In genomic region chr11:2857276-2857675, GRCh38 we compare ENCODE assay signal across 24 cellular contexts.
"Had no signal": no experiment of that assay in that cellular context is flagged by ENCODE, and none has a peak within 500 bp of the region (broad histone marks: within the 10 kb centered on the region; RNA-seq: fewer than 3 reads in every experiment).

No MANE protein-coding gene starts in this region.

- H3K4me3 ChIP-seq: dorsolateral prefrontal cortex, gastrocnemius medialis, heart right ventricle, lung, prostate gland, right atrium auricular region, sigmoid colon, stomach, thyroid gland, vagina had no signal

- H3K9me3 ChIP-seq: gastrocnemius medialis, heart right ventricle, prostate gland, right atrium auricular region, sigmoid colon, stomach, thyroid gland, vagina had no signal

- H3K27ac ChIP-seq: epithelial cell of prostate, gastrocnemius medialis, heart right ventricle, parathyroid adenoma, prostate gland, right atrium auricular region, sigmoid colon, stomach, thyroid gland, vagina had no signal

- H3K36me3 ChIP-seq: gastrocnemius medialis, heart right ventricle, prostate gland, right atrium auricular region, sigmoid colon, stomach, thyroid gland, vagina had no signal

- H3K4me1 ChIP-seq: parathyroid adenoma, prostate gland, vagina had no signal

- H3K9ac ChIP-seq: parathyroid adenoma had no signal

- ATAC-seq: esophagus mucosa; gastrocnemius medialis; heart right ventricle; natural killer cell; stimulated activated effector memory CD8-positive, alpha-beta T cell treated with anti-CD3 and anti-CD28 coated beads, Interleukin-12 subunit alpha, Interleukin-12 subunit beta, amount 100 ng/mL, for 72 hours had no signal

- FAIRE-seq: colon had no signal

- H3K27me3 ChIP-seq: right atrium auricular region, thyroid gland, vagina had no signal

- H2AFZ ChIP-seq: parathyroid adenoma had no signal

- DNase-seq: dorsolateral prefrontal cortex; effector CD4-positive, alpha-beta T cell; foreskin fibroblast; gastrocnemius medialis; heart right ventricle; hippocampal formation; islet precursor cell; natural killer cell; sigmoid colon; stimulated activated CD4-positive, alpha-beta T cell treated with anti-CD3 and anti-CD28 coated beads, Interleukin-2, amount 100 ng/mL, for 24 hours; stimulated activated CD4-positive, alpha-beta T cell treated with anti-CD3 and anti-CD28 coated beads, Interleukin-4, amount 100 ng/mL, for 24 hours; stimulated activated naive CD4-positive, alpha-beta T cell treated with Interleukin-2 at 50 U/mL for 16 hours; stomach; thyroid gland; trophoblast cell had no signal

- H3K79me2 ChIP-seq: parathyroid adenoma had no signal
